Comparison of ENCODE assay signal across 18 cellular contexts in the genomic region with DNA sequence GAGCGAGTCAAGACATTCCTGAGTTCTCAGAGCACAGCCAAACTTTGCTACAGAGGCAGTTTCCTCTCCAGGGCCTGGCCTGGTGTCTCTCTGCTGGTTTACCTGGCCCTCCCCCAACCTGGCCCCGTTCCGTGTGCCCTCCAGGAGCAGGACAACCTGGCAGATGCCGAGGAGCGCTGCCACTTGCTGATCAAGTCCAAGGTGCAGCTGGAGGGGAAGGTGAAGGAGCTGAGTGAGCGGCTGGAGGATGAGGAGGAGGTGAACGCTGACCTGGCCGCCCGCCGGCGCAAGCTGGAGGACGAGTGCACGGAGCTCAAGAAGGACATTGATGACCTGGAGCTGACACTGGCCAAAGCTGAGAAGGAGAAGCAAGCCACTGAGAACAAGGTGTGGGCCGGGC. TPM values are rescaled to one million over a fixed set of nuclear protein-coding genes. Genes with fewer than 3 reads are reported as not detected.
"Had no signal": no experiment of that assay in that cellular context is flagged by ENCODE, and none has a peak within 500 bp of the region (broad histone marks: within the 10 kb centered on the region; RNA-seq: fewer than 3 reads in every experiment).

No MANE protein-coding gene starts in this region.

- H3K4me1 ChIP-seq: left lung had no signal

- H3K27me3 ChIP-seq: heart left ventricle, left lung, neutrophil had no signal

- H3K27me3 Mint-ChIP-seq: naive B cell had no signal

- H3K9me3 ChIP-seq: heart left ventricle, left lung, neutrophil had no signal

- H3K4me1 Mint-ChIP-seq: nephron had no signal

- H3K4me3 Mint-ChIP-seq: nephron had no signal

- H3K9me3 Mint-ChIP-seq: naive B cell, nephron had no signal

- DNase-seq: effector CD4-positive, alpha-beta T cell; foreskin melanocyte; hypothalamus; kidney glomerular epithelial cell; mesendoderm; naive B cell; stimulated activated CD4-positive, alpha-beta T cell treated with anti-CD3 and anti-CD28 coated beads, Interleukin-2, amount 100 ng/mL, for 48 hours; stimulated activated naive CD4-positive, alpha-beta T cell treated with Interleukin-2 at 50 U/mL for 16 hours; trophoblast cell had no signal

- H3K4me3 ChIP-seq: coronary artery, heart left ventricle, left lung, lung, smooth muscle cell had no signal

- H3K27ac ChIP-seq: coronary artery, left lung, neutrophil had no signal

- ATAC-seq: heart left ventricle, left lung had no signal

- H3K27ac Mint-ChIP-seq: nephron had no signal

RNA-seq across cellular contexts. Expression of gene MYH7B, which starts 39.5 kb away (rescaled TPM):
- total RNA-seq: dermis microvascular lymphatic vessel endothelial cell, glomerular endothelial cell, smooth muscle cell had no signal
